11 cellular contexts compared by ENCODE assay signal in the genomic region with DNA sequence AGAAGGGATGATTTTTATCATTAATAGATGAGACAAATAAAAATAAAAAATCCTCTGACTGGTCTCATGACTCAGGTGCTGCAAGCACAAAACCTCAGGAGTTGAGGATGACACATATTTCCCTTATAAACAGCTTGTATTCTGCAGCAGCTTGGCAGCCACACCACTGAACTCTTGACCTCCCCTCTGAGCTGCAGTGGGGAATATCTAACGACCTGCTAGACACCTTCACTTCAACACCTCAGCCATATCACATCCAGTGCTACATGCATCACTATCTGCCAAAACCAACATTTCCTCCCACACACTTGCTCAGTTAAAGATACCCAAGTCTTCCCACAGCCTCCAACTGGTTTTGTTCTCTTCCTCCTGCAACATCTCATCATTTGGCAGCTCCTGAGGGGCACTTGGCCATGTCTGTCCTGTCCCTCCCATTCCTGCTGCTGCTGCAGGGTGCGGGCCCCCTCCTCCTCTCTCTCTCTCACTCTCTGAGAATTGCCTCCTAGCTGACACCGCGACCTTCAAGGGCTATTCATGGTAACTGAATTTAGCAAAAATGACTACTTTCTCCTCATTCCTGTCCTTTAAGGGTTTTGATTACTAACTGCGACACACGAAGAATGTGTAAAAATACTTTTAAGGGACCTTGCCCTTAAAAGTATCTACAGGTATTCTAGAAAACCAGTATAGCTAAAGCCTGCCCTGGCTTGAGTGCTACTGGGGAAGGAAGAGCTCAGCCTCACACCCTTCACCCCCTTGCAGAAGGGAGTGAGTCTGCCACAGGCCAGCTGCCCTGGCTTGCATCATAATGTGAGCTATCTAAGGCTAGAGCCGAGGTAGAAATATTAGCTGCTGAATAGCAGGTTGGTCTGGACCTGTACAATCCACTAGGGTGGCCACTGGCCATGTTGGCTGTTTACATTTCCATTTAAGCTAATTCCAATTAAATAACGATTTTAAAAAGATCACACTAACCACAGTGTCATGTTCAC. TPM values are rescaled to one million over a fixed set of nuclear protein-coding genes. Genes with fewer than 3 reads are reported as not detected.
DNase-seq lines count a peak whose midpoint lies in the region; ATAC-seq, FAIRE-seq and TF ChIP-seq lines count a peak whose summit lies in the region.
"Had no signal": no experiment of that assay in that cellular context is flagged by ENCODE, and none has a peak within 500 bp of the region (broad histone marks: within the 10 kb centered on the region; RNA-seq: fewer than 3 reads in every experiment).

No MANE protein-coding gene starts in this region.

- H3K36me3 Mint-ChIP-seq in activated naive CD8-positive, alpha-beta T cell treated with anti-CD3 and anti-CD28 coated beads for 36 hours = no peaks in the 10 kb centered on the region

- intact Hi-C loops in PC-3 (cut with micrococcal nuclease) = loop anchor here (5.0 kb wide), 1 partner anchor 39 kb away; a partner anchor contains a TSS

- H3K9me2 ChIP-seq in PC-3 (replicated peaks; ENCODE audit: low read length) = no peaks in the 10 kb centered on the region

- TF ChIP-seq POLR2A in GM12891 (IDR thresholded peaks at IDR 0.05; ENCODE audit: low read depth, low read length) = peak; percentile 25; the same call in 1 of the 2 replicates

- H3K27ac Mint-ChIP-seq in activated naive CD8-positive, alpha-beta T cell treated with anti-CD3 and anti-CD28 coated beads for 36 hours = no peak overlapping the region

- no peaks in the 10 kb centered on the region for H4K20me1 ChIP-seq in PC-3 (ENCODE audit: low read length)

- no peak overlapping the region for H2AFZ ChIP-seq in PC-3 (ENCODE audit: low read length)

- H3K27me3 Mint-ChIP-seq in activated naive CD8-positive, alpha-beta T cell treated with anti-CD3 and anti-CD28 coated beads for 36 hours = peaks cover 46% of the 10 kb centered on the region

- H3K9me3 ChIP-seq in PC-3 (ENCODE audit: low read length) = no peaks in the 10 kb centered on the region
- H3K9me3 ChIP-seq in small intestine (ENCODE audit: control insufficient read depth, low read depth) = no peaks in the 10 kb centered on the region

- H3K4me3 ChIP-seq in PC-3 (ENCODE audit: low read length) (no peak overlapping the region), small intestine (ENCODE audit: low read depth in 1 of 2, low read length in 2 of 2) (no peak overlapping the region)

- no peak for TF ChIP-seq CTCF in PC-3 (conservative IDR thresholded peaks at IDR 0.05; ENCODE audit: low read depth, low read length)

- BruUV-seq in PC-3 (replicated peaks; lab: Mats Ljungman, UMichigan) = no TSS peak

- peaks cover 21% of the 10 kb centered on the region for H3K4me1 ChIP-seq in PC-3 (ENCODE audit: insufficient read depth, low read length)
- peaks cover 0 to 6% of the 10 kb centered on the region in 2 donors for H3K4me1 ChIP-seq in small intestine (ENCODE audit: control insufficient read depth in 2 of 2, insufficient read depth in 1 of 2, low read depth in 1 of 2, low read length in 1 of 2)

- no peaks in the 10 kb centered on the region for H3K79me2 ChIP-seq in PC-3 (ENCODE audit: low read length)

- H3K4me3 Mint-ChIP-seq in activated naive CD8-positive, alpha-beta T cell treated with anti-CD3 and anti-CD28 coated beads for 36 hours = no peak overlapping the region

- DNase-seq in GM12891 (ENCODE audit: insufficient read length, low spot score) (no peak), PC-3 (peak; percentile 88), small intestine (peak; percentile 71), dedifferentiated amniotic fluid mesenchymal stem cell (ENCODE audit: extremely low spot score) (no peak), NCI-H345 treated with DMSO at 0.1 percent for 48 hours (lab: John Stamatoyannopoulos, UW; ENCODE audit: unreplicated experiment) (no peak), NCI-H69 (lab: John Stamatoyannopoulos, UW) (no peak)
- DNase-seq in activated naive CD8-positive, alpha-beta T cell treated with anti-CD3 and anti-CD28 coated beads for 36 hours = peak; percentile 61
- DNase-seq: cortex of kidney, SHP77 had no signal

- peaks cover 18% of the 10 kb centered on the region for H3K4me1 Mint-ChIP-seq in activated naive CD8-positive, alpha-beta T cell treated with anti-CD3 and anti-CD28 coated beads for 36 hours

- CTCF ChIA-PET in PC-3 (lab: Charles Lee) = interaction anchor here (0.5 kb wide), 2 partner anchors 9 to 195 kb away, joined by 4 to 6 read pairs; no protein-coding TSS in a partner anchor

- H3K27me3 ChIP-seq in PC-3 (ENCODE audit: low read length) (no peaks in the 10 kb centered on the region), small intestine (ENCODE audit: control insufficient read depth in 2 of 2, insufficient read depth in 2 of 2, low read length in 2 of 2) (no peaks in the 10 kb centered on the region)

- H3K9me3 Mint-ChIP-seq in activated naive CD8-positive, alpha-beta T cell treated with anti-CD3 and anti-CD28 coated beads for 36 hours = no peaks in the 10 kb centered on the region

- peak; percentile 89 for FAIRE-seq in GM12891 (lab: Jason Lieb, UNC)
- FAIRE-seq in small intestine (lab: Jason Lieb, UNC) = no peak

- H3K36me3 ChIP-seq in PC-3 (ENCODE audit: low read depth, low read length) (no peaks in the 10 kb centered on the region), small intestine (ENCODE audit: control insufficient read depth in 2 of 2, insufficient read depth in 2 of 2, low read length in 2 of 2) (no peaks in the 10 kb centered on the region)

- H3K27ac ChIP-seq in PC-3 (ENCODE audit: low read length) = peak overlapping the region; percentile 72
- H3K27ac ChIP-seq in small intestine (ENCODE audit: low read depth in 1 of 2, low read length in 1 of 2) = peak overlapping the region; percentile 36 to 60

- ATAC-seq in PC-3 (peak; percentile 93), GM19324 (IDR thresholded peaks at IDR 0.05; ENCODE audit: low FRiP score, unreplicated experiment) (no peak)

- peaks cover 4% of the 10 kb centered on the region for H3F3A ChIP-seq in PC-3 (ENCODE audit: low read length, unreplicated experiment)

- peak overlapping the region; percentile 54 for H3K4me2 ChIP-seq in PC-3 (ENCODE audit: low read length)

- peak overlapping the region; percentile 13; the same call in 1 of the 2 replicates for H3K9ac ChIP-seq in PC-3 (ENCODE audit: low read length)

- POLR2A ChIA-PET in PC-3 (lab: Charles Lee; ENCODE audit: unreplicated experiment) = interaction anchor here (0.6 kb wide), 1 partner anchor 13 kb away, joined by 5 read pairs; no protein-coding TSS in a partner anchor

- WGBS in small intestine, 3 donors = 53 to 67% (median 58%) methylated on average over 8 of the region's 8 CpGs

TF ChIP-seq in GM12891, 5 proteins besides CTCF, POLR2A, EP300 and RAD21:
- 0 out of 2 replicates have a peak, but pooled peaks have one; percentile 55 for TF ChIP-seq POU2F2 (IDR thresholded peaks at IDR 0.05; ENCODE audit: low read depth, low read length)
- TF ChIP-seq PAX5 (IDR thresholded peaks at IDR 0.05; ENCODE audit: insufficient read depth, low read length, severe bottlenecking) = peak; percentile 21
- no peak for TF ChIP-seq SPI1 (IDR thresholded peaks at IDR 0.05; ENCODE audit: low read depth, low read length)
- TF ChIP-seq POLR2AphosphoS5 (IDR thresholded peaks at IDR 0.05; ENCODE audit: low read depth, low read length) = peak; percentile 50; the same call in 1 of the 2 replicates
- 0 out of 2 replicates have a peak, but pooled peaks have one; percentile 15 for TF ChIP-seq TAF1 (IDR thresholded peaks at IDR 0.05; ENCODE audit: low read depth, low read length)

RNA-seq across cellular contexts. Expression of a gene that starts 5.0 kb away (rescaled TPM):
- polyA plus RNA-seq in GM12891 (2012; ENCODE audit: low read depth, missing spikeins) = 1.7 TPM
- total RNA-seq in PC-3 (2014; rRNA removed) = not detected in 2 replicates
- not detected for total RNA-seq in activated naive CD8-positive, alpha-beta T cell treated with anti-CD3 and anti-CD28 coated beads for 36 hours
- polyA plus RNA-seq in small intestine = 1 to 10 TPM in 2 of 3 donors, under 1 TPM in 1; 0.22 to 2.7 (median 1.1) TPM
- total RNA-seq: mesenteric fat pad had no signal

RNA-seq across cellular contexts. Expression of a gene that starts 39.4 kb away (rescaled TPM):
- 23.4 TPM for polyA plus RNA-seq in GM12891 (2012; ENCODE audit: low read depth, missing spikeins)
- total RNA-seq in PC-3 (2014; rRNA removed) = 8.3 and 14.2 TPM in 2 replicates
- 1 to 10 TPM; 4.7 to 7.5 TPM for total RNA-seq in activated naive CD8-positive, alpha-beta T cell treated with anti-CD3 and anti-CD28 coated beads for 36 hours
- polyA plus RNA-seq in small intestine = 1 to 10 TPM; 4.5 to 7.7 (median 5.4) TPM

Comparison
In these comparisons a context has a peak if more than half of its experiments do, and no peak if none do; other contexts are left out.
1. DNase-seq: peak in PC-3 (single experiment), activated naive CD8-positive, alpha-beta T cell treated with anti-CD3 and anti-CD28 coated beads for 36 hours (single experiment) and small intestine (single experiment); none in GM12891 (single experiment), dedifferentiated amniotic fluid mesenchymal stem cell (single experiment), NCI-H345 treated with DMSO at 0.1 percent for 48 hours (single experiment) and NCI-H69 (single experiment).